10 cellular contexts compared by ENCODE assay signal in genomic region chr3:140206196-140207040, GRCh38.
DNase-seq lines count a peak whose midpoint lies in the region; ATAC-seq and TF ChIP-seq lines count a peak whose summit lies in the region.
"Had no signal": no experiment of that assay in that cellular context is flagged by ENCODE, and none has a peak within 500 bp of the region (broad histone marks: within the 10 kb centered on the region; RNA-seq: fewer than 3 reads in every experiment).

No MANE protein-coding gene starts in this region.

- H3K4me3 ChIP-seq in liver (ENCODE audit: low read depth in 1 of 3, low read length in 3 of 3): no peak overlapping the region
- no peak overlapping the region for H3K4me3 ChIP-seq in mucosa of descending colon

- peak; percentile 26 to 33 for TF ChIP-seq CTCF in brain (conservative IDR thresholded peaks at IDR 0.05)
- TF ChIP-seq CTCF in liver (IDR thresholded peaks at IDR 0.05; ENCODE audit: low read depth, low read length, missing input control): no peak
- no peak for TF ChIP-seq CTCF in mucosa of descending colon (IDR thresholded peaks at IDR 0.05)

- no peak overlapping the region for H3K27ac Mint-ChIP-seq in brain
- H3K27ac Mint-ChIP-seq in activated naive CD4-positive, alpha-beta T cell treated with anti-CD3 and anti-CD28 coated beads, Interleukin-2, amount 50 U/mL, for 72 hours: no peak overlapping the region
- H3K27ac Mint-ChIP-seq: activated CD4-positive, alpha-beta T cell treated with anti-CD3 and anti-CD28 coated beads, Interleukin-2, amount 10 ng/mL, durations not matched to agents 7 days and 5 days had no signal

- H3K4me1 ChIP-seq in liver (ENCODE audit: control insufficient read depth in 4 of 4, insufficient read depth in 4 of 4, low read length in 3 of 4) (no peaks in the 10 kb centered on the region), mucosa of descending colon (ENCODE audit: low read depth) (no peaks in the 10 kb centered on the region)

- no peak overlapping the region for H3K27ac ChIP-seq in liver (ENCODE audit: low read depth in 1 of 2, low read length in 2 of 2)

- H3K36me3 Mint-ChIP-seq in brain: no peaks in the 10 kb centered on the region
- H3K36me3 Mint-ChIP-seq in activated naive CD4-positive, alpha-beta T cell treated with anti-CD3 and anti-CD28 coated beads, Interleukin-2, amount 50 U/mL, for 72 hours: no peaks in the 10 kb centered on the region

- no peak overlapping the region for H3K4me3 Mint-ChIP-seq in brain
- H3K4me3 Mint-ChIP-seq: activated CD4-positive, alpha-beta T cell treated with anti-CD3 and anti-CD28 coated beads, Interleukin-2, amount 10 ng/mL, durations not matched to agents 7 days and 5 days had no signal

- peaks cover 0 to 6% (median 0%) of the 10 kb centered on the region in 4 donors for H3K27me3 ChIP-seq in liver (ENCODE audit: control insufficient read depth in 4 of 4, insufficient read depth in 4 of 4, low read length in 3 of 4)

- intact Hi-C loops in mucosa of descending colon (cut with DNase I, micrococcal nuclease): no loop called here

- TF ChIP-seq RAD21 in liver (IDR thresholded peaks at IDR 0.05): peak in 1 of 2 donors; percentile 9

- H3K36me3 ChIP-seq in liver (ENCODE audit: control insufficient read depth in 4 of 4, insufficient read depth in 3 of 4, low read depth in 1 of 4, low read length in 3 of 4) (no peaks in the 10 kb centered on the region), mucosa of descending colon (ENCODE audit: low read depth) (no peaks in the 10 kb centered on the region)

- no peak for ATAC-seq in activated naive CD4-positive, alpha-beta T cell treated with anti-CD3 and anti-CD28 coated beads, Interleukin-2, amount 50 U/mL, for 72 hours
- ATAC-seq in mucosa of descending colon: no peak
- ATAC-seq in GM18511 (IDR thresholded peaks at IDR 0.05; ENCODE audit: unreplicated experiment): no peak

- 17% methylated on average over 4 of the region's 4 CpGs for WGBS in liver

- no peak overlapping the region for H3K9ac ChIP-seq in liver (ENCODE audit: low read depth in 1 of 2, low read length in 2 of 2)

- DNase-seq in Daoy (ENCODE audit: low read depth) (peak; percentile 21), NCI-H1436 (lab: John Stamatoyannopoulos, UW) (peak; percentile 85), mucosa of descending colon (no peak), mucosa of gallbladder (ENCODE audit: low spot score) (no peak)
- no peak for DNase-seq in activated naive CD4-positive, alpha-beta T cell treated with anti-CD3 and anti-CD28 coated beads, Interleukin-2, amount 50 U/mL, for 72 hours (ENCODE audit: low spot score in 2 of 2)
- DNase-seq: activated CD4-positive, alpha-beta T cell treated with anti-CD3 and anti-CD28 coated beads, Interleukin-2, amount 10 ng/mL, durations not matched to agents 7 days and 5 days; stimulated activated CD4-positive, alpha-beta T cell treated with anti-CD3 and anti-CD28 coated beads, Interleukin-4, amount 100 ng/mL, for 4 hours had no signal

- peaks cover 35% of the 10 kb centered on the region for H3K4me1 Mint-ChIP-seq in brain
- H3K4me1 Mint-ChIP-seq: activated CD4-positive, alpha-beta T cell treated with anti-CD3 and anti-CD28 coated beads, Interleukin-2, amount 10 ng/mL, durations not matched to agents 7 days and 5 days had no signal

- no peaks in the 10 kb centered on the region for H3K9me3 Mint-ChIP-seq in brain
- no peaks in the 10 kb centered on the region for H3K9me3 Mint-ChIP-seq in activated naive CD4-positive, alpha-beta T cell treated with anti-CD3 and anti-CD28 coated beads, Interleukin-2, amount 50 U/mL, for 72 hours
- H3K9me3 Mint-ChIP-seq: activated CD4-positive, alpha-beta T cell treated with anti-CD3 and anti-CD28 coated beads, Interleukin-2, amount 10 ng/mL, durations not matched to agents 7 days and 5 days had no signal

- H3K9me3 ChIP-seq in liver (ENCODE audit: control insufficient read depth in 4 of 4, low read length in 3 of 4) (no peaks in the 10 kb centered on the region), mucosa of descending colon (no peaks in the 10 kb centered on the region)

- peaks cover 27% of the 10 kb centered on the region for H3K27me3 Mint-ChIP-seq in brain

TF ChIP-seq in liver, 16 proteins besides CTCF, POLR2A, EP300 and RAD21:
- TF ChIP-seq REST (IDR thresholded peaks at IDR 0.05): peak; percentile 97
- TF ChIP-seq FOXA2 (IDR thresholded peaks at IDR 0.05): no peak
- TF ChIP-seq JUND (IDR thresholded peaks at IDR 0.05): no peak
- TF ChIP-seq GABPA (IDR thresholded peaks at IDR 0.05 in 1 of 2, conservative IDR thresholded peaks at IDR 0.05 in 1 of 2): no peak
- TF ChIP-seq HNF4G (IDR thresholded peaks at IDR 0.05): no peak
- no peak for TF ChIP-seq FOXA1 (IDR thresholded peaks at IDR 0.05)
- TF ChIP-seq RXRA (IDR thresholded peaks at IDR 0.05): no peak

Comparison
In these comparisons a context has a peak if more than half of its experiments do, and no peak if none do; other contexts are left out.
1. DNase-seq: peak in Daoy (single experiment) and NCI-H1436 (single experiment); none in activated naive CD4-positive, alpha-beta T cell treated with anti-CD3 and anti-CD28 coated beads, Interleukin-2, amount 50 U/mL, for 72 hours (0 of 2), mucosa of descending colon (0 of 3) and mucosa of gallbladder (single experiment).
2. CTCF ChIP-seq: peak in brain (2 of 2); none in liver (single experiment) and mucosa of descending colon (single experiment).